21 cellular contexts compared by ENCODE assay signal in genomic region chr11:85977751-85978160, GRCh38.
A peak's percentile ranks its signal among the peaks of the same experiment; 100 is the strongest.
DNase-seq lines count a peak whose midpoint lies in the region; ATAC-seq and TF ChIP-seq lines count a peak whose summit lies in the region.
"Had no signal": no experiment of that assay in that cellular context is flagged by ENCODE, and none has a peak within 500 bp of the region (broad histone marks: within the 10 kb centered on the region; RNA-seq: fewer than 3 reads in every experiment).

No MANE protein-coding gene starts in this region.

- TF ChIP-seq POLR2A in tibial nerve (IDR thresholded peaks at IDR 0.05) (no peak), spleen (IDR thresholded peaks at IDR 0.05) (no peak)

- no peak for TF ChIP-seq CTCF in tibial nerve (IDR thresholded peaks at IDR 0.05)
- TF ChIP-seq CTCF in spleen (IDR thresholded peaks at IDR 0.05 in 8 of 11, conservative IDR thresholded peaks at IDR 0.05 in 3 of 11) = no peak

- H3K27ac ChIP-seq in tibial nerve = peak overlapping the region; percentile 27 to 85 (median 69)
- no peak overlapping the region for H3K27ac ChIP-seq in spleen
- H3K27ac ChIP-seq: cardiac muscle cell, foreskin keratinocyte, parathyroid adenoma, RWPE1 had no signal

- H3K4me3 ChIP-seq in endocrine pancreas (ENCODE audit: control insufficient read depth, insufficient read depth, low read length) = peak overlapping the region; percentile 47
- no peak overlapping the region for H3K4me3 ChIP-seq in tibial nerve
- no peak overlapping the region for H3K4me3 ChIP-seq in spleen
- H3K4me3 ChIP-seq: cardiac muscle cell had no signal

- TF ChIP-seq EP300 in tibial nerve (IDR thresholded peaks at IDR 0.05) = peak; percentile 72 to 90

- H3K36me3 ChIP-seq in endocrine pancreas (ENCODE audit: control insufficient read depth, insufficient read depth, low read length) = peaks cover 3% of the 10 kb centered on the region
- peaks cover 0 to 42% (median 9%) of the 10 kb centered on the region in 3 donors for H3K36me3 ChIP-seq in tibial nerve
- H3K36me3 ChIP-seq in spleen = peaks cover 11 to 100% (median 78%) of the 10 kb centered on the region in 6 donors

- H3K9me3 ChIP-seq in endocrine pancreas (ENCODE audit: control insufficient read depth, low read length) = no peaks in the 10 kb centered on the region
- no peaks in the 10 kb centered on the region for H3K9me3 ChIP-seq in tibial nerve
- no peaks in the 10 kb centered on the region for H3K9me3 ChIP-seq in spleen

- intact Hi-C loops in spleen (cut with DNase I; ENCODE audit: low total_unique reads) = no loop called here

- peaks cover 4% of the 10 kb centered on the region for H3K4me1 Mint-ChIP-seq in activated naive CD8-positive, alpha-beta T cell (ENCODE audit: low read depth)
- peaks cover 16% of the 10 kb centered on the region for H3K4me1 Mint-ChIP-seq in activated naive CD8-positive, alpha-beta T cell treated with anti-CD3 and anti-CD28 coated beads for 36 hours
- H3K4me1 Mint-ChIP-seq: endodermal cell had no signal

- DNase-seq in activated naive CD8-positive, alpha-beta T cell treated with anti-CD3 and anti-CD28 coated beads for 36 hours = no peak
- DNase-seq in left lobe of liver (ENCODE audit: low spot score) (no peak), tibial nerve (ENCODE audit: low spot score in 2 of 2) (no peak), GF-D8 (lab: John Stamatoyannopoulos, UW) (no peak), spleen (no peak)
- DNase-seq: activated CD4-positive, alpha-beta T cell treated with anti-CD3 and anti-CD28 coated beads, Interleukin-2, amount 50 U/mL, for 48 hours; activated naive CD8-positive, alpha-beta T cell treated with anti-CD3 and anti-CD28 coated beads, Interleukin-2, amount 10 ng/mL, durations not matched to agents 7 days and 5 days; activated T-cell treated with anti-CD3 and anti-CD28 coated beads, Interleukin-2, amount 50 U/mL, for 4 hours; CD4-positive, alpha-beta T cell; DMS53; endodermal cell; foreskin keratinocyte; NCI-H146; SW 1271 had no signal

- H3K9me3 Mint-ChIP-seq in activated naive CD8-positive, alpha-beta T cell (ENCODE audit: low read depth) = no peaks in the 10 kb centered on the region
- no peaks in the 10 kb centered on the region for H3K9me3 Mint-ChIP-seq in activated naive CD8-positive, alpha-beta T cell treated with anti-CD3 and anti-CD28 coated beads for 36 hours
- H3K9me3 Mint-ChIP-seq: activated T-cell treated with anti-CD3 and anti-CD28 coated beads, Interleukin-2, amount 50 U/mL, for 4 hours; CD4-positive, alpha-beta T cell; endodermal cell; stimulated activated effector memory CD8-positive, alpha-beta T cell treated with anti-CD3 and anti-CD28 coated beads, Interleukin-12 subunit alpha, Interleukin-12 subunit beta, amount 100 ng/mL, for 72 hours had no signal

- H3K9ac ChIP-seq in endocrine pancreas (ENCODE audit: control insufficient read depth, insufficient read depth, low read length) = no peak overlapping the region
- H3K9ac ChIP-seq: parathyroid adenoma had no signal

- no peak overlapping the region for H3K4me3 Mint-ChIP-seq in activated naive CD8-positive, alpha-beta T cell
- H3K4me3 Mint-ChIP-seq in activated naive CD8-positive, alpha-beta T cell treated with anti-CD3 and anti-CD28 coated beads for 36 hours = no peak overlapping the region
- H3K4me3 Mint-ChIP-seq: activated naive CD8-positive, alpha-beta T cell treated with anti-CD3 and anti-CD28 coated beads, Interleukin-2, amount 10 ng/mL, durations not matched to agents 7 days and 5 days; activated T-cell treated with anti-CD3 and anti-CD28 coated beads, Interleukin-2, amount 50 U/mL, for 4 hours; CD4-positive, alpha-beta T cell; endodermal cell; stimulated activated effector memory CD8-positive, alpha-beta T cell treated with anti-CD3 and anti-CD28 coated beads, Interleukin-12 subunit alpha, Interleukin-12 subunit beta, amount 100 ng/mL, for 72 hours had no signal

- peak overlapping the region; percentile 66 for H3K27ac Mint-ChIP-seq in activated naive CD8-positive, alpha-beta T cell
- no peak overlapping the region for H3K27ac Mint-ChIP-seq in activated naive CD8-positive, alpha-beta T cell treated with anti-CD3 and anti-CD28 coated beads for 36 hours
- H3K27ac Mint-ChIP-seq: activated naive CD8-positive, alpha-beta T cell treated with anti-CD3 and anti-CD28 coated beads, Interleukin-2, amount 10 ng/mL, durations not matched to agents 7 days and 5 days; endodermal cell; stimulated activated effector memory CD8-positive, alpha-beta T cell treated with anti-CD3 and anti-CD28 coated beads, Interleukin-12 subunit alpha, Interleukin-12 subunit beta, amount 100 ng/mL, for 72 hours had no signal

- WGBS in tibial nerve, 2 donors = 20 to 25% methylated on average over 4 of the region's 4 CpGs
- WGBS in spleen, 5 donors = 83 to 94% (median 89%) methylated on average over 4 of the region's 4 CpGs

- H3K4me1 ChIP-seq in endocrine pancreas (ENCODE audit: control insufficient read depth, insufficient read depth, low read length) = peaks cover 6% of the 10 kb centered on the region
- peaks cover 0 to 65% (median 14%) of the 10 kb centered on the region in 4 donors for H3K4me1 ChIP-seq in tibial nerve
- H3K4me1 ChIP-seq in spleen = peaks cover 5 to 41% (median 15%) of the 10 kb centered on the region in 6 donors
- H3K4me1 ChIP-seq: foreskin keratinocyte, parathyroid adenoma had no signal

- peak; percentile 19 for ATAC-seq in left lobe of liver
- ATAC-seq in GM21360 (IDR thresholded peaks at IDR 0.05; ENCODE audit: unreplicated experiment) = no peak
- ATAC-seq: activated T-cell treated with anti-CD3 and anti-CD28 coated beads, Interleukin-2, amount 50 U/mL, for 4 hours; foreskin keratinocyte; stimulated activated effector memory CD8-positive, alpha-beta T cell treated with anti-CD3 and anti-CD28 coated beads, Interleukin-12 subunit alpha, Interleukin-12 subunit beta, amount 100 ng/mL, for 72 hours had no signal

- H3K27me3 ChIP-seq in endocrine pancreas (ENCODE audit: control insufficient read depth, insufficient read depth, low read length) = no peaks in the 10 kb centered on the region
- H3K27me3 ChIP-seq in tibial nerve = no peaks in the 10 kb centered on the region
- H3K27me3 ChIP-seq in spleen (replicated peaks in 1 of 7) = no peaks in the 10 kb centered on the region
- H3K27me3 ChIP-seq: cardiac muscle cell, foreskin keratinocyte had no signal

- H3K27me3 Mint-ChIP-seq in activated naive CD8-positive, alpha-beta T cell = no peaks in the 10 kb centered on the region
- no peaks in the 10 kb centered on the region for H3K27me3 Mint-ChIP-seq in activated naive CD8-positive, alpha-beta T cell treated with anti-CD3 and anti-CD28 coated beads for 36 hours
- H3K27me3 Mint-ChIP-seq: activated naive CD8-positive, alpha-beta T cell treated with anti-CD3 and anti-CD28 coated beads, Interleukin-2, amount 10 ng/mL, durations not matched to agents 7 days and 5 days; CD4-positive, alpha-beta T cell had no signal

- H3K36me3 Mint-ChIP-seq in activated naive CD8-positive, alpha-beta T cell = peaks cover 7% of the 10 kb centered on the region
- peaks cover 29% of the 10 kb centered on the region for H3K36me3 Mint-ChIP-seq in activated naive CD8-positive, alpha-beta T cell treated with anti-CD3 and anti-CD28 coated beads for 36 hours

Comparison
In these comparisons a context has a peak if more than half of its experiments do, and no peak if none do; other contexts are left out.
1. H3K27ac ChIP-seq: peak in tibial nerve (4 of 4); none in spleen (0 of 8).